In genomic region chr4:27506401-27506800, GRCh38 we compare ENCODE assay signal across 1 cellular context.
TF ChIP-seq lines count a peak whose summit lies in the region.

No MANE protein-coding gene starts in this region.

TF ChIP-seq in H1, 55 proteins besides CTCF, POLR2A, EP300 and RAD21 (continued from another document):
- TF ChIP-seq CHD7 (IDR thresholded peaks at IDR 0.05; ENCODE audit: insufficient replicate concordance, low read length) (no peak), E2F6 (IDR thresholded peaks at IDR 0.05) (no peak), RXRA (IDR thresholded peaks at IDR 0.05; ENCODE audit: insufficient read depth, low read depth, low read length) (no peak), HDAC6 (IDR thresholded peaks at IDR 0.05; ENCODE audit: low read depth, low read length) (no peak), TAF7 (optimal IDR thresholded peaks at IDR 0.05; ENCODE audit: borderline replicate concordance, low read depth, low read length) (no peak), SIN3A (conservative IDR thresholded peaks at IDR 0.05 in 1 of 2, IDR thresholded peaks at IDR 0.05 in 1 of 2; ENCODE audit: low read depth in 1 of 2, low read length in 2 of 2) (no peak), YY1 (IDR thresholded peaks at IDR 0.05; ENCODE audit: low read depth, low read length) (no peak), NRF1 (IDR thresholded peaks at IDR 0.05; ENCODE audit: low read depth, low read length) (no peak), EZH2 (IDR thresholded peaks at IDR 0.05; ENCODE audit: low read depth, low read length, severe bottlenecking) (no peak), MAX (IDR thresholded peaks at IDR 0.05) (no peak), KDM1A (IDR thresholded peaks at IDR 0.05; ENCODE audit: borderline replicate concordance, low read length) (no peak), USF2 (IDR thresholded peaks at IDR 0.05; ENCODE audit: low read length) (no peak), TCF12 (IDR thresholded peaks at IDR 0.05; ENCODE audit: low read depth, low read length) (no peak), EGR1 (IDR thresholded peaks at IDR 0.05; ENCODE audit: borderline replicate concordance, low read depth, low read length) (no peak), BRCA1 (IDR thresholded peaks at IDR 0.05; ENCODE audit: low read depth, low read length) (no peak), RNF2 (IDR thresholded peaks at IDR 0.05; ENCODE audit: borderline replicate concordance, low read depth, low read length, missing control alignments, poor library complexity, severe bottlenecking) (no peak), SP2 (IDR thresholded peaks at IDR 0.05; ENCODE audit: low read length) (no peak)
